9 cellular contexts compared by ENCODE assay signal in the genomic region with DNA sequence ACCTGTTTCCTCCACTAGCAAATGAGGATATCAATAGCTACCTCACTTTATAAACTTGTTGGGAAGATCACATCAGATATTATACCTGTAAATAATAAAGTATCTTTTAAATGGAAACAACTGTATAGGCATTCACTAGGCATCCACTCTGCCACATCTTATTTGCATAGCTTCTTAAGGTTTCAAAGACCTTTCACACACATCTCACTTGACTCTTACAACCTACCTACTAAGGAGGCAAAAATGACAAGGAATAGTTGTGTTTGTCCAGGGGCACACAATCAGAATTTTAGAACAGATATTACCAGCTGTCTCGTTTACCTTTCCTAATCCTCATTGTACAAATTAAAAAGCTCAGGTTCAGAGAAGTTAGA.
DNase-seq lines count a peak whose midpoint lies in the region; ATAC-seq and TF ChIP-seq lines count a peak whose summit lies in the region.
"Had no signal": no experiment of that assay in that cellular context is flagged by ENCODE, and none has a peak within 500 bp of the region (broad histone marks: within the 10 kb centered on the region; RNA-seq: fewer than 3 reads in every experiment).

No MANE protein-coding gene starts in this region.

- H3K27ac Mint-ChIP-seq in activated naive CD4-positive, alpha-beta T cell treated with anti-CD3 and anti-CD28 coated beads, Interleukin-2, amount 50 U/mL, for 24 hours, result peak overlapping the region; percentile 93
- peak overlapping the region; percentile 90 for H3K27ac Mint-ChIP-seq in stimulated activated naive B cell treated with anti-CD40 and anti-IgM and Interleukin-4, amounts not matched to agents 10 μg/mL and 1 μg/mL and 100 μg/mL, for 72 hours

- H3K27ac ChIP-seq in OCI-LY1 (ENCODE audit: low read depth, low read length, poor library complexity, severe bottlenecking), result peak overlapping the region; percentile 82

- H3K4me3 ChIP-seq in OCI-LY1 (ENCODE audit: low read depth, low read length, poor library complexity, severe bottlenecking), result peak overlapping the region; percentile 25

- no peak for DNase-seq in activated naive CD4-positive, alpha-beta T cell treated with anti-CD3 and anti-CD28 coated beads, Interleukin-2, amount 50 U/mL, for 16 hours
- DNase-seq in stimulated activated naive B cell treated with anti-CD40 and anti-IgM and Interleukin-4, amounts not matched to agents 10 μg/mL and 1 μg/mL and 100 μg/mL, for 72 hours, result no peak
- DNase-seq in GM10248 (ENCODE audit: extremely low spot score), result no peak
- no peak for DNase-seq in SIG-M5 treated with dmso at 0.1 percent for 504 hours (lab: John Stamatoyannopoulos, UW; ENCODE audit: unreplicated experiment)
- DNase-seq: GDM1 had no signal

- POLR2A ChIA-PET in GM10248 (lab: Yijun Ruan, JAX), result interaction anchor here (0.8 kb wide), 1 partner anchor 22 kb away, joined by 3 read pairs; no protein-coding TSS in a partner anchor

- H3K9ac ChIP-seq in OCI-LY1 (ENCODE audit: low read length), result peak overlapping the region; percentile 49

- peaks cover 1% of the 10 kb centered on the region for H3K36me3 Mint-ChIP-seq in activated naive CD4-positive, alpha-beta T cell treated with anti-CD3 and anti-CD28 coated beads, Interleukin-2, amount 50 U/mL, for 24 hours
- peaks cover 7 to 15% of the 10 kb centered on the region in 2 donors for H3K36me3 Mint-ChIP-seq in stimulated activated naive B cell treated with anti-CD40 and anti-IgM and Interleukin-4, amounts not matched to agents 10 μg/mL and 1 μg/mL and 100 μg/mL, for 72 hours

- H3K9me3 Mint-ChIP-seq in activated naive CD4-positive, alpha-beta T cell treated with anti-CD3 and anti-CD28 coated beads, Interleukin-2, amount 50 U/mL, for 24 hours, result peaks cover 7% of the 10 kb centered on the region
- no peaks in the 10 kb centered on the region for H3K9me3 Mint-ChIP-seq in stimulated activated naive B cell treated with anti-CD40 and anti-IgM and Interleukin-4, amounts not matched to agents 10 μg/mL and 1 μg/mL and 100 μg/mL, for 72 hours

- H3K4me1 ChIP-seq in OCI-LY1 (ENCODE audit: insufficient read depth, low read length, severe bottlenecking), result peaks cover 34% of the 10 kb centered on the region

- peaks cover 80% of the 10 kb centered on the region for H3K4me1 Mint-ChIP-seq in activated naive CD4-positive, alpha-beta T cell treated with anti-CD3 and anti-CD28 coated beads, Interleukin-2, amount 50 U/mL, for 24 hours
- peaks cover 47 to 77% of the 10 kb centered on the region in 2 donors for H3K4me1 Mint-ChIP-seq in stimulated activated naive B cell treated with anti-CD40 and anti-IgM and Interleukin-4, amounts not matched to agents 10 μg/mL and 1 μg/mL and 100 μg/mL, for 72 hours

- TF ChIP-seq CTCF in OCI-LY1 (IDR thresholded peaks at IDR 0.05; ENCODE audit: low read length) (no peak), GM10248 (IDR thresholded peaks at IDR 0.05; ENCODE audit: control extremely low read depth, extremely low read depth, low read depth, missing control alignments) (no peak)

- H3K79me2 ChIP-seq in OCI-LY1 (ENCODE audit: insufficient read depth, low read length), result no peaks in the 10 kb centered on the region; the same call in 1 of the 2 replicates

- H3K4me2 ChIP-seq in OCI-LY1 (ENCODE audit: low read length), result peak overlapping the region; percentile 64

- peak overlapping the region; percentile 63 for H3K4me3 Mint-ChIP-seq in activated naive CD4-positive, alpha-beta T cell treated with anti-CD3 and anti-CD28 coated beads, Interleukin-2, amount 50 U/mL, for 24 hours
- H3K4me3 Mint-ChIP-seq in stimulated activated naive B cell treated with anti-CD40 and anti-IgM and Interleukin-4, amounts not matched to agents 10 μg/mL and 1 μg/mL and 100 μg/mL, for 72 hours, result peak overlapping the region; percentile 13 to 51

- no peaks in the 10 kb centered on the region for H3K9me3 ChIP-seq in OCI-LY1 (ENCODE audit: low read length)

- CTCF ChIA-PET in GM10248 (lab: Yijun Ruan, JAX), result interaction anchor here (0.9 to 2.0 kb wide), 16 partner anchors 9 to 175 kb away, joined by 3 to 15 read pairs (median 4); no protein-coding TSS in a partner anchor

- no peaks in the 10 kb centered on the region for H3K27me3 ChIP-seq in OCI-LY1 (ENCODE audit: insufficient read depth, low read length)

- H3K9me2 ChIP-seq in OCI-LY1 (ENCODE audit: low read depth, low read length), result no peaks in the 10 kb centered on the region

- no peaks in the 10 kb centered on the region for H3K36me3 ChIP-seq in OCI-LY1 (ENCODE audit: insufficient read depth, low read length)

- no peaks in the 10 kb centered on the region for H3K27me3 Mint-ChIP-seq in activated naive CD4-positive, alpha-beta T cell treated with anti-CD3 and anti-CD28 coated beads, Interleukin-2, amount 50 U/mL, for 24 hours
- no peaks in the 10 kb centered on the region for H3K27me3 Mint-ChIP-seq in stimulated activated naive B cell treated with anti-CD40 and anti-IgM and Interleukin-4, amounts not matched to agents 10 μg/mL and 1 μg/mL and 100 μg/mL, for 72 hours

- no peaks in the 10 kb centered on the region for H4K20me1 ChIP-seq in OCI-LY1 (ENCODE audit: insufficient read depth, low read length)

- ATAC-seq in GM21786 (IDR thresholded peaks at IDR 0.05; ENCODE audit: unreplicated experiment) (peak; percentile 39), HG02884 (IDR thresholded peaks at IDR 0.05; ENCODE audit: unreplicated experiment) (no peak)
- no peak for ATAC-seq in stimulated activated naive B cell treated with anti-CD40 and anti-IgM and Interleukin-4, amounts not matched to agents 10 μg/mL and 1 μg/mL and 100 μg/mL, for 72 hours (replicated peaks)

- H2AFZ ChIP-seq in OCI-LY1 (ENCODE audit: low read length), result peak overlapping the region; percentile 93

- H3F3A ChIP-seq in OCI-LY1 (ENCODE audit: insufficient read depth, low read length), result no peaks in the 10 kb centered on the region
